8 cellular contexts compared by ENCODE assay signal in the genomic region with DNA sequence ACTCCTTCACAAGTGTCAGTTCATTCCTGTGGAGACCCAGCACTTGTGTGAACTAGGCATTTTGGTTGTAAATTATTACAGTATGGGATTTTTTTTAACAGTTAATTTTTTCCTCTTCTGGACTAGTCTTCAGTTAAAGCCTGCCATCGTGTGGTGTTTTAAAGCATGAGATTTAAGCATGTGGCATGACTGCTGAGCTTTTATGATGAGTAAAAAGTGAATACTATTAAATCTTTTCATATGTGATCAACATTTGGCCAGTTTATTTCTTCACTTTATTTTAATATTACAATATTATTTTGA. TPM values are rescaled to one million over a fixed set of nuclear protein-coding genes. Genes with fewer than 3 reads are reported as not detected.
DNase-seq lines count a peak whose midpoint lies in the region; ATAC-seq and TF ChIP-seq lines count a peak whose summit lies in the region.

No MANE protein-coding gene starts in this region.

- peaks cover 46% of the 10 kb centered on the region for H3K4me1 Mint-ChIP-seq in activated CD4-positive, alpha-beta T cell treated with anti-CD3 and anti-CD28 coated beads for 36 hours
- H3K4me1 Mint-ChIP-seq in brain: peaks cover 20% of the 10 kb centered on the region
- H3K4me1 Mint-ChIP-seq in activated CD4-positive, alpha-beta memory T cell treated with anti-CD3 and anti-CD28 coated beads, Interleukin-2, amount 10 ng/mL, durations not matched to agents 7 days and 5 days: peaks cover 45% of the 10 kb centered on the region

- peak; percentile 42 for ATAC-seq in activated CD4-positive, alpha-beta T cell treated with anti-CD3 and anti-CD28 coated beads for 36 hours
- peak; percentile 61 for ATAC-seq in HG03354 (IDR thresholded peaks at IDR 0.05; ENCODE audit: poor library complexity, severe bottlenecking, unreplicated experiment)
- no peak for ATAC-seq in HG03139 (IDR thresholded peaks at IDR 0.05; ENCODE audit: unreplicated experiment)

- no peak overlapping the region for H3K4me3 Mint-ChIP-seq in activated CD4-positive, alpha-beta T cell treated with anti-CD3 and anti-CD28 coated beads for 36 hours
- H3K4me3 Mint-ChIP-seq in brain: no peak overlapping the region
- no peak overlapping the region for H3K4me3 Mint-ChIP-seq in activated CD4-positive, alpha-beta memory T cell treated with anti-CD3 and anti-CD28 coated beads, Interleukin-2, amount 10 ng/mL, durations not matched to agents 7 days and 5 days

- peak overlapping the region; percentile 34 for H2AFZ ChIP-seq in osteoblast (ENCODE audit: low read length)

- peaks cover 39% of the 10 kb centered on the region for H3K36me3 Mint-ChIP-seq in activated CD4-positive, alpha-beta T cell treated with anti-CD3 and anti-CD28 coated beads for 36 hours (ENCODE audit: low read depth)
- H3K36me3 Mint-ChIP-seq in brain: peaks cover 56% of the 10 kb centered on the region
- peaks cover 39% of the 10 kb centered on the region for H3K36me3 Mint-ChIP-seq in activated CD4-positive, alpha-beta memory T cell treated with anti-CD3 and anti-CD28 coated beads, Interleukin-2, amount 10 ng/mL, durations not matched to agents 7 days and 5 days (ENCODE audit: low read depth)

- H3K79me2 ChIP-seq in osteoblast (ENCODE audit: insufficient read depth, low read length): peaks cover 79% of the 10 kb centered on the region

- H3K27me3 ChIP-seq in osteoblast (ENCODE audit: insufficient read depth, low read length): no peaks in the 10 kb centered on the region

- peak overlapping the region; percentile 19 for H3K27ac ChIP-seq in osteoblast (ENCODE audit: low read depth, low read length)

- H3K4me2 ChIP-seq in osteoblast (ENCODE audit: insufficient read depth, low read length): peak overlapping the region; percentile 19

- peaks cover 24% of the 10 kb centered on the region for H3K4me1 ChIP-seq in osteoblast (ENCODE audit: insufficient read depth, low read length)

- intact Hi-C loops in activated CD4-positive, alpha-beta T cell treated with anti-CD3 and anti-CD28 coated beads for 36 hours (cut with DNase I, micrococcal nuclease): no loop called here

- POLR2A ChIA-PET in activated CD4-positive, alpha-beta T cell treated with anti-CD3 and anti-CD28 coated beads for 36 hours (lab: Charles Lee): interaction anchor here (0.7 kb wide), 1 partner anchor 20 kb away, joined by 4 read pairs; no protein-coding TSS in a partner anchor
- POLR2A ChIA-PET in activated CD4-positive, alpha-beta memory T cell treated with anti-CD3 and anti-CD28 coated beads, Interleukin-2, amount 10 ng/mL, durations not matched to agents 7 days and 5 days (lab: Charles Lee): interaction anchor here (0.9 to 6.9 kb wide), 7 partner anchors 9 to 127 kb away, joined by 3 to 58 read pairs (median 3); a partner anchor contains a TSS

- peak; percentile 51 to 56 for TF ChIP-seq CTCF in brain (conservative IDR thresholded peaks at IDR 0.05)
- TF ChIP-seq CTCF in osteoblast (IDR thresholded peaks at IDR 0.05; ENCODE audit: extremely low read depth, low read depth, low read length): peak; percentile 62

- no peak overlapping the region for H3K4me3 ChIP-seq in osteoblast (ENCODE audit: insufficient read depth, low read length)

- CTCF ChIA-PET in activated CD4-positive, alpha-beta T cell treated with anti-CD3 and anti-CD28 coated beads for 36 hours (lab: Charles Lee): interaction anchor here (0.7 to 3.0 kb wide), 11 partner anchors 10 to 1871 kb away, joined by 3 to 25 read pairs (median 4); no protein-coding TSS in a partner anchor
- CTCF ChIA-PET in activated CD4-positive, alpha-beta memory T cell treated with anti-CD3 and anti-CD28 coated beads, Interleukin-2, amount 10 ng/mL, durations not matched to agents 7 days and 5 days (lab: Charles Lee): interaction anchor here (0.9 to 4.2 kb wide), 9 partner anchors 9 to 198 kb away, joined by 3 to 43 read pairs (median 8); a partner anchor contains a TSS

- H3K9me3 ChIP-seq in osteoblast (ENCODE audit: low read depth, low read length): no peaks in the 10 kb centered on the region

- H3K9me3 Mint-ChIP-seq in activated CD4-positive, alpha-beta T cell treated with anti-CD3 and anti-CD28 coated beads for 36 hours (ENCODE audit: low read depth): no peaks in the 10 kb centered on the region
- H3K9me3 Mint-ChIP-seq in brain: peaks cover 0 to 9% (median 3%) of the 10 kb centered on the region in 5 experiments
- H3K9me3 Mint-ChIP-seq in activated CD4-positive, alpha-beta memory T cell treated with anti-CD3 and anti-CD28 coated beads, Interleukin-2, amount 10 ng/mL, durations not matched to agents 7 days and 5 days: no peaks in the 10 kb centered on the region

- no peak for DNase-seq in activated CD4-positive, alpha-beta T cell treated with anti-CD3 and anti-CD28 coated beads for 36 hours
- DNase-seq in activated CD4-positive, alpha-beta T cell treated with anti-CD3 and anti-CD28 coated beads for 48 hours: no peak
- DNase-seq in osteoblast (ENCODE audit: insufficient read length, low spot score, missing footprints) (peak; percentile 52), activated gamma-delta T cell treated with Interleukin-2 at 50 U/mL for 16 hours (no peak)
- DNase-seq in activated CD4-positive, alpha-beta memory T cell treated with anti-CD3 and anti-CD28 coated beads, Interleukin-2, amount 10 ng/mL, durations not matched to agents 7 days and 5 days: no peak

- peaks cover 7% of the 10 kb centered on the region for H3K36me3 ChIP-seq in osteoblast (ENCODE audit: insufficient read depth, low read length)

- H3K27ac Mint-ChIP-seq in activated CD4-positive, alpha-beta T cell treated with anti-CD3 and anti-CD28 coated beads for 36 hours: no peak overlapping the region
- peak overlapping the region in 2 of 5 experiments; percentile 33 to 73 for H3K27ac Mint-ChIP-seq in brain
- no peak overlapping the region for H3K27ac Mint-ChIP-seq in activated CD4-positive, alpha-beta memory T cell treated with anti-CD3 and anti-CD28 coated beads, Interleukin-2, amount 10 ng/mL, durations not matched to agents 7 days and 5 days

- H3K27me3 Mint-ChIP-seq in activated CD4-positive, alpha-beta T cell treated with anti-CD3 and anti-CD28 coated beads for 36 hours: no peaks in the 10 kb centered on the region
- no peaks in the 10 kb centered on the region for H3K27me3 Mint-ChIP-seq in brain
- H3K27me3 Mint-ChIP-seq in activated CD4-positive, alpha-beta memory T cell treated with anti-CD3 and anti-CD28 coated beads, Interleukin-2, amount 10 ng/mL, durations not matched to agents 7 days and 5 days: no peaks in the 10 kb centered on the region

- H4K20me1 ChIP-seq in osteoblast (ENCODE audit: insufficient read depth, low read length): no peaks in the 10 kb centered on the region

RNA-seq across cellular contexts. Expression of a gene that starts 25.0 kb away (rescaled TPM):
- total RNA-seq in activated CD4-positive, alpha-beta T cell treated with anti-CD3 and anti-CD28 coated beads for 36 hours: 100 to 1,000 TPM; 209 to 240 TPM
- polyA plus RNA-seq in brain (ENCODE audit: insufficient read depth, low read depth, low replicate concordance): 87.5 TPM
- total RNA-seq in osteoblast: 7.2 and 7.7 TPM in 2 replicates
- total RNA-seq in activated CD4-positive, alpha-beta memory T cell treated with anti-CD3 and anti-CD28 coated beads, Interleukin-2, amount 10 ng/mL, durations not matched to agents 7 days and 5 days: 100 to 1,000 TPM; 291 to 296 TPM

Comparison
In these comparisons a context has a peak if more than half of its experiments do, and no peak if none do; other contexts are left out.
1. RNA of a gene that starts 25.0 kb away (total RNA-seq): 291 to 296 TPM in activated CD4-positive, alpha-beta memory T cell treated with anti-CD3 and anti-CD28 coated beads, Interleukin-2, amount 10 ng/mL, durations not matched to agents 7 days and 5 days and 209 to 240 TPM in activated CD4-positive, alpha-beta T cell treated with anti-CD3 and anti-CD28 coated beads for 36 hours; 7.2 to 7.7 TPM in osteoblast; every median in the first group is over 10 times any median in the second.